ENCODE assay signal across 16 cellular contexts in the genomic region with DNA sequence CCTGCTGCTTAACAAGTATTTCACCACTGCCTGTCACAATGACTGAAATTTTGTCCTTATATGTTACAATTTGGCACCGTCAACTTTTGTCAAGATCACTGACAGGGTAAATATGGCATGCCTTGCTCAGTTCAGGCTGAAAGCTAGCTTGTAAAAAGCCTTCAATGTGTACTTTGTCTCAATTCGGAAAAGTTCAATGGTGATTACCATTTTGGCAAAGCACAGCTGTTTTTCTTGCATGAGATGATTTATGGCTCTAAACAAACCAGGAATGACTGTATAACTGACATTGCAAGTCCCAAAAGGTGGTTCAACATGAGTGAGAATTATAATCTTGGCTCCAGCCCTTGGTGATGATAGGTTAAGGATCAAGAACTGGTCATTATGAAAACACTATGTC.
DNase-seq lines count a peak whose midpoint lies in the region; ATAC-seq, FAIRE-seq and TF ChIP-seq lines count a peak whose summit lies in the region.
"Had no signal": no experiment of that assay in that cellular context is flagged by ENCODE, and none has a peak within 500 bp of the region (broad histone marks: within the 10 kb centered on the region; RNA-seq: fewer than 3 reads in every experiment).

No MANE protein-coding gene starts in this region.

- WGBS in HepG2 (ENCODE audit: low lambda C conversion rate), result 5% methylated on average over 2 of the region's 2 CpGs
- 52% methylated on average over 2 of the region's 2 CpGs for WGBS in right lobe of liver (ENCODE audit: insufficient coverage, low coverage, low lambda C conversion rate, missing lambda C conversion rate)

- H3K4me1 ChIP-seq in HepG2 (ENCODE audit: insufficient read depth, low read length), result no peaks in the 10 kb centered on the region
- H3K4me1 ChIP-seq in right lobe of liver, result no peaks in the 10 kb centered on the region
- no peaks in the 10 kb centered on the region for H3K4me1 ChIP-seq in osteoblast (ENCODE audit: insufficient read depth, low read length)

- no peak overlapping the region for H3K9ac ChIP-seq in HepG2 (ENCODE audit: insufficient read depth, low read depth, low read length)
- H3K9ac ChIP-seq: GM23248 had no signal

- H2AFZ ChIP-seq in HepG2 (ENCODE audit: low read length) (no peak overlapping the region), osteoblast (ENCODE audit: low read length) (no peak overlapping the region)
- H2AFZ ChIP-seq: GM23248 had no signal

- no peak overlapping the region for H3K4me2 ChIP-seq in HepG2 (ENCODE audit: low read depth, low read length)
- no peak overlapping the region for H3K4me2 ChIP-seq in osteoblast (ENCODE audit: insufficient read depth, low read length)

- H4K20me1 ChIP-seq in HepG2 (ENCODE audit: insufficient read depth, low read length), result no peaks in the 10 kb centered on the region
- H4K20me1 ChIP-seq in osteoblast (ENCODE audit: insufficient read depth, low read length), result no peaks in the 10 kb centered on the region

- DNase-seq in HepG2 (ENCODE audit: low spot score) (no peak), right lobe of liver (no peak), NCI-H2081 treated with DMSO at 0.1 percent for 48 hours (lab: John Stamatoyannopoulos, UW) (peak; percentile 64), fibroblast of peridontal ligament (ENCODE audit: extremely low read depth) (peak; percentile 2), osteoblast (ENCODE audit: insufficient read length, low spot score, missing footprints) (no peak), A172 (ENCODE audit: low spot score) (no peak), HPDE6-E6E7 (ENCODE audit: extremely low spot score) (no peak)
- DNase-seq: CD8-positive, alpha-beta T cell; COR-L47; DMS79; GM23248 had no signal

- H3K27me3 ChIP-seq in HepG2 (ENCODE audit: control insufficient read depth in 1 of 2, insufficient read depth in 2 of 2, low read length in 2 of 2), result no peaks in the 10 kb centered on the region
- H3K27me3 ChIP-seq in right lobe of liver, result no peaks in the 10 kb centered on the region
- H3K27me3 ChIP-seq in osteoblast (ENCODE audit: insufficient read depth, low read length), result no peaks in the 10 kb centered on the region

- no peak overlapping the region for H3K27ac ChIP-seq in HepG2 (ENCODE audit: extremely low read length, insufficient read depth, low read length)
- no peak overlapping the region for H3K27ac ChIP-seq in right lobe of liver
- H3K27ac ChIP-seq in osteoblast (ENCODE audit: low read depth, low read length), result no peak overlapping the region
- H3K27ac ChIP-seq: GM23248 had no signal

- no peak for FAIRE-seq in HepG2 (lab: Jason Lieb, UNC)
- FAIRE-seq: D721Med, GM12878, GM18507, H54 had no signal

- H3K9me3 ChIP-seq in HepG2 (ENCODE audit: low read length), result peaks cover 72% of the 10 kb centered on the region
- H3K9me3 ChIP-seq in right lobe of liver, result no peaks in the 10 kb centered on the region
- no peaks in the 10 kb centered on the region for H3K9me3 ChIP-seq in osteoblast (ENCODE audit: low read depth, low read length)

- CTCF ChIA-PET in HepG2 (lab: Yijun Ruan, JAX; ENCODE audit: low intra/inter-chr PET ratio, low total read pairs), result no interaction called here

- POLR2A ChIA-PET in HepG2 (lab: Yijun Ruan, JAX), result no interaction called here

- TF ChIP-seq CTCF in HepG2 (CRISPR knock-in tag; IDR thresholded peaks at IDR 0.05) (no peak), right lobe of liver (IDR thresholded peaks at IDR 0.05) (no peak), osteoblast (IDR thresholded peaks at IDR 0.05; ENCODE audit: extremely low read depth, low read depth, low read length) (no peak)

- TF ChIP-seq EP300 in HepG2 (IDR thresholded peaks at IDR 0.05; ENCODE audit: low read depth in 2 of 2, low read length in 2 of 2), result no peak
- no peak for TF ChIP-seq EP300 in HepG2 (CRISPR knock-in tag; IDR thresholded peaks at IDR 0.05; ENCODE audit: borderline replicate concordance)

- TF ChIP-seq RAD21 in HepG2 (CRISPR knock-in tag; IDR thresholded peaks at IDR 0.05), result no peak

- no peaks in the 10 kb centered on the region for H3K79me2 ChIP-seq in HepG2 (ENCODE audit: insufficient read depth, low read length)
- H3K79me2 ChIP-seq in osteoblast (ENCODE audit: insufficient read depth, low read length), result no peaks in the 10 kb centered on the region

- no peak for ATAC-seq in HepG2
- no peak for ATAC-seq in right lobe of liver
- ATAC-seq: CD8-positive, alpha-beta T cell; GM12878; HCT116 had no signal

- intact Hi-C loops in HepG2 (cut with micrococcal nuclease; ENCODE audit: unreplicated experiment) (no loop called here), right lobe of liver (cut with DNase I) (no loop called here)

- no peak overlapping the region for H3K4me3 ChIP-seq in HepG2 (replicated peaks in 1 of 3; ENCODE audit: insufficient read depth in 1 of 3, low read depth in 2 of 3, low read length in 3 of 3)
- H3K4me3 ChIP-seq in right lobe of liver, result no peak overlapping the region
- no peak overlapping the region for H3K4me3 ChIP-seq in osteoblast (ENCODE audit: insufficient read depth, low read length)
- H3K4me3 ChIP-seq: GM12878, GM23248 had no signal

- H3K36me3 ChIP-seq in HepG2 (replicated peaks in 1 of 2; ENCODE audit: control insufficient read depth in 1 of 2, insufficient read depth in 2 of 2, low read length in 2 of 2) (no peaks in the 10 kb centered on the region), right lobe of liver (no peaks in the 10 kb centered on the region), osteoblast (ENCODE audit: insufficient read depth, low read length) (no peaks in the 10 kb centered on the region)

- TF ChIP-seq POLR2A in HepG2 (IDR thresholded peaks at IDR 0.05; ENCODE audit: insufficient read depth in 1 of 2, low read depth in 2 of 2, low read length in 2 of 2), result no peak
- TF ChIP-seq POLR2A in right lobe of liver (IDR thresholded peaks at IDR 0.05), result no peak

- in situ Hi-C loops in HepG2 (cut with HindIII; ENCODE audit: extremely low pct_ligation_motif_present, low pct_unique_long_range_greater_than_20kb), result no loop called here

- BruUV-seq in HepG2 (replicated peaks; lab: Mats Ljungman, UMichigan), result no TSS peak

TF ChIP-seq in HepG2, 621 proteins besides CTCF, POLR2A, EP300 and RAD21:
- TF ChIP-seq CREB1 (IDR thresholded peaks at IDR 0.05) (0 out of 2 replicates have a peak, but pooled peaks have one; percentile 8), CREB1 (CRISPR knock-in tag; IDR thresholded peaks at IDR 0.05) (no peak), ZNF674 (CRISPR knock-in tag; IDR thresholded peaks at IDR 0.05; ENCODE audit: low read depth) (no peak)

Comparison
In these comparisons a context has a peak if more than half of its experiments do, and no peak if none do; other contexts are left out.
1. DNase-seq: peak in NCI-H2081 treated with DMSO at 0.1 percent for 48 hours (single experiment) and fibroblast of peridontal ligament (single experiment); none in HepG2 (single experiment), right lobe of liver (0 of 3), osteoblast (single experiment), A172 (single experiment) and HPDE6-E6E7 (single experiment).